Comparison of ENCODE assay signal across 19 cellular contexts in the genomic region with DNA sequence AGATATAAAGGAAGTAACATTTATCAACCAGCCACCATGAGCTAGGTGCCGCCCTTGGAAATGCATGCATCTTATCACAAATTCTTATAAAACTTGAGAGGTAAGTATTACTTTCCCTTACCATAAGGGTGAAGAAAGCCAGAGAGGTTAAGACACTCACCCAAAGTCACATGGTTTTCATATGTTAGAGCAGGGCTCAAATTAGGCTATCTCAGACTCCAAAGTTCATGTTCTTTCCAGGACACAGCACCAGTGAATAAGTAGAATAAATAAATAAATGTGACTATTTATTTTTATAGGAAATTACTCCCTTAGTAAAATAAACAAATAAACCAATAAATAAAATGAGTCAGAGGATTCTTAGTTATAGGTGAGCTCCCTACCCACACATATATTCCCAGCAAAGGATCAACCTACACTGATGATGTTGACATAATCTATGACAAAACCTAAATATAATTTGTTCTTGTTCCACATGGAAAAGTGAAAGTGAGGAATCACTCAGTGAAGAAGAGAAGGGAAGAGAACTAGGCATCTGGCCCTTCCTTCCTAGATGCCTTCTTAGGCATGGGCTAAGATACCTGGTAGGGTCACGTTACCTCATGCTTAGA. TPM values are rescaled to one million over a fixed set of nuclear protein-coding genes. Genes with fewer than 3 reads are reported as not detected.
DNase-seq lines count a peak whose midpoint lies in the region; ATAC-seq and TF ChIP-seq lines count a peak whose summit lies in the region.
"Had no signal": no experiment of that assay in that cellular context is flagged by ENCODE, and none has a peak within 500 bp of the region (broad histone marks: within the 10 kb centered on the region; RNA-seq: fewer than 3 reads in every experiment).

No MANE protein-coding gene starts in this region.

- H3K4me3 ChIP-seq in PC-3 (ENCODE audit: low read length) = no peak overlapping the region
- no peak overlapping the region for H3K4me3 ChIP-seq in GM23248
- no peak overlapping the region for H3K4me3 ChIP-seq in left lung
- H3K4me3 ChIP-seq in endodermal cell (ENCODE audit: low read length) = no peak overlapping the region
- H3K4me3 ChIP-seq: HAP-1, SJSA1 had no signal

- no peak overlapping the region for H3K4me3 Mint-ChIP-seq in endodermal cell
- H3K4me3 Mint-ChIP-seq: CD4-positive, alpha-beta T cell had no signal

- H3K9me3 Mint-ChIP-seq in endodermal cell = no peaks in the 10 kb centered on the region
- H3K9me3 Mint-ChIP-seq: CD4-positive, alpha-beta T cell had no signal

- H3K36me3 ChIP-seq in PC-3 (ENCODE audit: low read depth, low read length) = no peaks in the 10 kb centered on the region
- H3K36me3 ChIP-seq in GM23248 (ENCODE audit: low read depth) = no peaks in the 10 kb centered on the region
- no peaks in the 10 kb centered on the region for H3K36me3 ChIP-seq in left lung
- no peaks in the 10 kb centered on the region for H3K36me3 ChIP-seq in endodermal cell (ENCODE audit: control insufficient read depth, insufficient read depth, low read length)
- H3K36me3 ChIP-seq: HAP-1, SJSA1 had no signal

- TF ChIP-seq CTCF in 22Rv1 (IDR thresholded peaks at IDR 0.05) (no peak), PC-3 (conservative IDR thresholded peaks at IDR 0.05; ENCODE audit: low read depth, low read length) (no peak), left lung (IDR thresholded peaks at IDR 0.05) (no peak), endodermal cell (conservative IDR thresholded peaks at IDR 0.05) (no peak)

- H3K9ac ChIP-seq in PC-3 (ENCODE audit: low read length) (peak overlapping the region; percentile 9; the same call in 1 of the 2 replicates), GM23248 (no peak overlapping the region), endodermal cell (ENCODE audit: extremely low read depth, low read length, poor library complexity, severe bottlenecking) (no peak overlapping the region)

- H3K27me3 Mint-ChIP-seq in endodermal cell (ENCODE audit: insufficient read depth) = no peaks in the 10 kb centered on the region
- H3K27me3 Mint-ChIP-seq: CD4-positive, alpha-beta T cell had no signal

- H3K79me2 ChIP-seq in PC-3 (ENCODE audit: low read length) (no peaks in the 10 kb centered on the region), GM23248 (ENCODE audit: insufficient read depth) (no peaks in the 10 kb centered on the region)

- H3K36me3 Mint-ChIP-seq in endodermal cell (ENCODE audit: low read depth) = peaks cover 11% of the 10 kb centered on the region

- H4K20me1 ChIP-seq in PC-3 (ENCODE audit: low read length) = no peaks in the 10 kb centered on the region
- no peaks in the 10 kb centered on the region for H4K20me1 ChIP-seq in GM23248 (ENCODE audit: insufficient read depth)

- H3K9me3 ChIP-seq in PC-3 (ENCODE audit: low read length) = no peaks in the 10 kb centered on the region
- H3K9me3 ChIP-seq in GM23248 (ENCODE audit: low read depth) = no peaks in the 10 kb centered on the region
- H3K9me3 ChIP-seq in left lung = no peaks in the 10 kb centered on the region
- H3K9me3 ChIP-seq in endodermal cell (ENCODE audit: control insufficient read depth, low read length) = no peaks in the 10 kb centered on the region
- H3K9me3 ChIP-seq: HAP-1, SJSA1 had no signal

- H3K4me1 Mint-ChIP-seq in endodermal cell = no peaks in the 10 kb centered on the region

- H3F3A ChIP-seq in PC-3 (ENCODE audit: low read length, unreplicated experiment) (no peaks in the 10 kb centered on the region), GM23248 (ENCODE audit: insufficient read depth) (no peaks in the 10 kb centered on the region)

- H3K4me1 ChIP-seq in PC-3 (ENCODE audit: insufficient read depth, low read length) (peaks cover 14% of the 10 kb centered on the region), GM23248 (ENCODE audit: insufficient read depth) (no peaks in the 10 kb centered on the region), left lung (no peaks in the 10 kb centered on the region), endodermal cell (ENCODE audit: control insufficient read depth, insufficient read depth, low read length) (no peaks in the 10 kb centered on the region)
- H3K4me1 ChIP-seq: HAP-1 had no signal

- BruUV-seq in PC-3 (replicated peaks; lab: Mats Ljungman, UMichigan) = no TSS peak

- intact Hi-C loops in PC-3 (cut with micrococcal nuclease) = no loop called here
- intact Hi-C loops in left lung (cut with DNase I) = no loop called here

- H3K27ac Mint-ChIP-seq in endodermal cell = no peak overlapping the region
- H3K27ac Mint-ChIP-seq: CD4-positive, alpha-beta T cell had no signal

- H3K4me2 ChIP-seq in PC-3 (ENCODE audit: low read length) (peak overlapping the region; percentile 42), GM23248 (ENCODE audit: unreplicated experiment) (no peak overlapping the region)

- CTCF ChIA-PET in HEK293T (lab: Yijun Ruan, JAX) (interaction anchor here (0.6 kb wide), 2 partner anchors 14 to 62 kb away, joined by 3 to 4 read pairs; no protein-coding TSS in a partner anchor), PC-3 (lab: Charles Lee) (interaction anchor here (0.8 kb wide), 1 partner anchor 325 kb away, joined by 5 read pairs; no protein-coding TSS in a partner anchor)

- H2AFZ ChIP-seq in PC-3 (ENCODE audit: low read length) (no peak overlapping the region), GM23248 (no peak overlapping the region)

- 97 to 98% methylated on average over 2 of the region's 2 CpGs for WGBS in GM23248 (ENCODE audit: low coverage in 1 of 2, low lambda C conversion rate in 2 of 2, missing lambda C conversion rate in 2 of 2), 2 experiments
- whole genome bisulfite sequencing in endodermal cell (ENCODE audit: insufficient coverage in 1 of 2, insufficient read length in 1 of 2), 2 experiments = 98% methylated on average over 2 of the region's 2 CpGs; no CpG with 5 or more reads in 1 of the 2 experiments

- H3K9me2 ChIP-seq in PC-3 (replicated peaks; ENCODE audit: low read length) = no peaks in the 10 kb centered on the region
- no peaks in the 10 kb centered on the region for H3K9me2 ChIP-seq in GM23248 (ENCODE audit: insufficient read depth)

- DNase-seq in HEK293T (ENCODE audit: extremely low spot score) (no peak), PC-3 (peak; percentile 68), left lobe of liver (ENCODE audit: low spot score) (no peak), GM23248 (no peak), left lung (no peak), endodermal cell (no peak)
- DNase-seq: CD4-positive, alpha-beta T cell; COR-L47; DMS153; Kasumi-1; NCI-H1092 treated with DMSO at 0.1 percent for 48 hours; NCI-H1436 treated with DMSO at 0.1 percent for 48 hours; NCI-H1930; NCI-H510A treated with DMSO at 0.1 percent for 48 hours; NCI-H748 treated with DMSO at 0.1 percent for 48 hours; T-helper 1 cell had no signal

- peak; percentile 93 for ATAC-seq in PC-3
- ATAC-seq in left lobe of liver = peak; percentile 53
- ATAC-seq in left lung = no peak

- peak overlapping the region; percentile 56 for H3K27ac ChIP-seq in 22Rv1
- peak overlapping the region; percentile 58 for H3K27ac ChIP-seq in PC-3 (ENCODE audit: low read length)
- no peak overlapping the region for H3K27ac ChIP-seq in GM23248
- H3K27ac ChIP-seq in left lung = no peak overlapping the region
- no peak overlapping the region for H3K27ac ChIP-seq in endodermal cell (ENCODE audit: low read depth, low read length)
- H3K27ac ChIP-seq: SJSA1 had no signal

- in situ Hi-C loops in GM23248 (cut with MboI) = no loop called here

- POLR2A ChIA-PET in HEK293T (lab: Yijun Ruan, JAX) (interaction anchor here (0.7 to 0.9 kb wide), 2 partner anchors 508 to 908 kb away, joined by 3 read pairs; no protein-coding TSS in a partner anchor), PC-3 (lab: Charles Lee; ENCODE audit: unreplicated experiment) (interaction anchor here (0.5 to 0.6 kb wide), 2 partner anchors 22 to 227 kb away, joined by 3 to 14 read pairs; no protein-coding TSS in a partner anchor)

- H3K27me3 ChIP-seq in PC-3 (ENCODE audit: low read length) (no peaks in the 10 kb centered on the region), GM23248 (replicated peaks; ENCODE audit: insufficient read depth) (no peaks in the 10 kb centered on the region), left lung (no peaks in the 10 kb centered on the region), endodermal cell (ENCODE audit: control insufficient read depth, insufficient read depth, low read length, poor library complexity, severe bottlenecking) (no peaks in the 10 kb centered on the region)
- H3K27me3 ChIP-seq: SJSA1 had no signal

TF ChIP-seq in HEK293T, 16 proteins besides CTCF, POLR2A, EP300 and RAD21:
- TF ChIP-seq LEF1 (IDR thresholded peaks at IDR 0.05; ENCODE audit: borderline replicate concordance) = no peak
- no peak for TF ChIP-seq SP1 (IDR thresholded peaks at IDR 0.05)
- 0 out of 2 replicates have a peak, but pooled peaks have one; percentile 13 for TF ChIP-seq ELF4 (IDR thresholded peaks at IDR 0.05)
- no peak for TF ChIP-seq ZNF384 (IDR thresholded peaks at IDR 0.05)
- no peak for TF ChIP-seq FOXK2 (IDR thresholded peaks at IDR 0.05)
- TF ChIP-seq CTBP1 (IDR thresholded peaks at IDR 0.05; ENCODE audit: borderline replicate concordance) = 0 out of 2 replicates have a peak, but pooled peaks have one; percentile 12
TF ChIP-seq in HEK293T: peak in this region for 2.

RNA-seq across cellular contexts. Expression of a gene that starts 27.2 kb away (rescaled TPM):
- total RNA-seq in PC-3 (2014; rRNA removed) = 16.5 and 19.0 TPM in 2 replicates
- 11.3 TPM for total RNA-seq in left lobe of liver
- 11.6 and 22.3 TPM in 2 replicates for total RNA-seq in GM23248 (2014; rRNA removed; shearing (Covaris generic))
- 11.8 and 12.5 TPM in 2 replicates for polyA plus RNA-seq in GM23248 (2016; fragmentation: Nextera tagmentation; extraction: Ambion mirVana)
- 10 to 100 TPM; 30.9 to 40.0 TPM for total RNA-seq in left lung
- total RNA-seq in endodermal cell = 10 to 100 TPM; 87.7 to 96.9 TPM
- polyA plus RNA-seq in endodermal cell (2013, experiment 1 of 2) = 92.3 TPM
- 111 TPM for polyA plus RNA-seq in endodermal cell (2013, experiment 2 of 2)

Comparison
In these comparisons a context has a peak if more than half of its experiments do, and no peak if none do; other contexts are left out.
1. H3K27ac ChIP-seq: peak in 22Rv1 (single experiment) and PC-3 (single experiment); none in GM23248 (single experiment), left lung (0 of 2) and endodermal cell (single experiment).